Comparison of ENCODE assay signal across 8 cellular contexts in the genomic region with DNA sequence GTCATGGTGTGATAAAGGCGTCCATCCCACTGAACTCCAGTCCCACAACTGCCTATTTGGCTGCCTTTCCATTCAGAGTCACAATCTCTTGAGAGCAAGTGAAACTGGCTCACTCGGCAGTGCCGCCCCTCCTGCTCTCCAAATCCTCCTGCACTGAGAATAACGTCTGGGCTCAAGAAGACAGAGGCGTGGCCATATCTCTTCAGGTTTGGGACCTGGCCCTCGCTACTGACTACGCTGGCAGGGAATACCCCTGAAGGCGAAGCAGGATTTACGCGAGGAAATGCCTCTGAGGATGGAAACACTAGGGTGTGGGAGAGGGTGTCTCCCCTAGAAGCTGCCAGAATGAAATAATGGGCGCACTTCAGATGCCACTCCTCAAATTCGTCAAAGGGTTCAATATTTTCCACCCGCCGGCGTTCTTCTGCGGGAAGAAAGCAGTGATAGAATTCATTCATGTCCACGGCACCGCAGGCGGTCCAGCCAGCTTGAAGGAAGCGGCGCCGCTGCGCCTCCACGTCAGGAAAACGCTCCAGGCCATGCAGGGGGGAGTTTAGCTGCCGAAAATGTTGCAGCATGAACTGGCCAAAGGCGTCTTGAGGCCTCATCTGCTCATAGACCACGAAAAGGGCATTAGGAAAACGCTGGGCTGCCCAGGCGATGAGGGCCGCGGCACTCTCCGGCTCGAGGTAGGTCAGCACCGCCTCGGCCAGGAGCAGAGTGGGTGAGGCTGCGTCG. TPM values are rescaled to one million over a fixed set of nuclear protein-coding genes. Genes with fewer than 3 reads are reported as not detected.
DNase-seq lines count a peak whose midpoint lies in the region; ATAC-seq, FAIRE-seq and TF ChIP-seq lines count a peak whose summit lies in the region.

No MANE protein-coding gene starts in this region.

- H3K36me3 Mint-ChIP-seq in activated CD8-positive, alpha-beta T cell treated with anti-CD3 and anti-CD28 coated beads for 36 hours (ENCODE audit: low read depth), result peaks cover 39% of the 10 kb centered on the region

- no peak for TF ChIP-seq RAD21 in A549 (conservative IDR thresholded peaks at IDR 0.05 in 1 of 2, IDR thresholded peaks at IDR 0.05 in 1 of 2)

- no peak for FAIRE-seq in A549 (lab: Jason Lieb, UNC)
- peak; percentile 16 for FAIRE-seq in GM12891 (lab: Jason Lieb, UNC)

- WGBS in A549 (ENCODE audit: missing lambda C conversion rate), result 66% methylated on average over 37 of the region's 38 CpGs

- H3K9me3 Mint-ChIP-seq in activated CD8-positive, alpha-beta T cell treated with anti-CD3 and anti-CD28 coated beads for 36 hours, result no peaks in the 10 kb centered on the region

- H3K27ac ChIP-seq in A549 (peak overlapping the region; percentile 90 to 91), foreskin keratinocyte (peak overlapping the region; percentile 74), osteoblast (ENCODE audit: low read depth, low read length) (peak overlapping the region; percentile 89)

- H3K27me3 Mint-ChIP-seq in activated CD8-positive, alpha-beta T cell treated with anti-CD3 and anti-CD28 coated beads for 36 hours, result no peaks in the 10 kb centered on the region

- H3K79me2 ChIP-seq in osteoblast (ENCODE audit: insufficient read depth, low read length), result peaks cover 17% of the 10 kb centered on the region

- peaks cover 11% of the 10 kb centered on the region for H4K20me1 ChIP-seq in osteoblast (ENCODE audit: insufficient read depth, low read length)

- POLR2A ChIA-PET in A549 (lab: Yijun Ruan, JAX), result no interaction called here
- POLR2A ChIA-PET in activated CD8-positive, alpha-beta T cell treated with anti-CD3 and anti-CD28 coated beads for 36 hours (lab: Charles Lee), result interaction anchor here (0.5 to 1.2 kb wide), 4 partner anchors 26 to 498 kb away, joined by 3 to 5 read pairs (median 4); a partner anchor contains a TSS

- DNase-seq in A549 (ENCODE audit: low read depth in 1 of 2, low spot score in 1 of 2) (no peak), GM12891 (ENCODE audit: insufficient read length, low spot score) (no peak), foreskin keratinocyte (peak in 1 of 2 donors; percentile 2), osteoblast (ENCODE audit: insufficient read length, low spot score, missing footprints) (peak; percentile 62), COLO829 (ENCODE audit: low spot score) (no peak), HCEC 1CT (no peak)
- no peak for DNase-seq in activated CD8-positive, alpha-beta T cell treated with anti-CD3 and anti-CD28 coated beads for 36 hours

- TF ChIP-seq CTCF in A549 (IDR thresholded peaks at IDR 0.05) (no peak), foreskin keratinocyte (conservative IDR thresholded peaks at IDR 0.05) (no peak), osteoblast (IDR thresholded peaks at IDR 0.05; ENCODE audit: extremely low read depth, low read depth, low read length) (no peak)
- TF ChIP-seq CTCF in activated CD8-positive, alpha-beta T cell treated with anti-CD3 and anti-CD28 coated beads for 36 hours (IDR thresholded peaks at IDR 0.05), result no peak

- no peak for TF ChIP-seq POLR2A in A549 (IDR thresholded peaks at IDR 0.05; ENCODE audit: low read length)
- no peak for TF ChIP-seq POLR2A in GM12891 (IDR thresholded peaks at IDR 0.05; ENCODE audit: low read depth, low read length)

- H3K9me3 ChIP-seq in A549 (no peaks in the 10 kb centered on the region), osteoblast (ENCODE audit: low read depth, low read length) (no peaks in the 10 kb centered on the region)

- intact Hi-C loops in activated CD8-positive, alpha-beta T cell treated with anti-CD3 and anti-CD28 coated beads for 36 hours (cut with micrococcal nuclease), result no loop called here

- H3K36me3 ChIP-seq in osteoblast (ENCODE audit: insufficient read depth, low read length), result no peaks in the 10 kb centered on the region

- peaks cover 35% of the 10 kb centered on the region for H3K4me1 Mint-ChIP-seq in activated CD8-positive, alpha-beta T cell treated with anti-CD3 and anti-CD28 coated beads for 36 hours (ENCODE audit: low read depth)

- CTCF ChIA-PET in A549 (lab: Yijun Ruan, JAX), result no interaction called here
- CTCF ChIA-PET in activated CD8-positive, alpha-beta T cell treated with anti-CD3 and anti-CD28 coated beads for 36 hours (lab: Charles Lee), result interaction anchor here (1.0 to 1.6 kb wide), 3 partner anchors 9 to 32 kb away, joined by 3 to 4 read pairs (median 4); a partner anchor contains a TSS

- peak overlapping the region; percentile 95 for H2AFZ ChIP-seq in osteoblast (ENCODE audit: low read length)

- H3K4me2 ChIP-seq in A549 (peak overlapping the region; percentile 95), osteoblast (ENCODE audit: insufficient read depth, low read length) (peak overlapping the region; percentile 91)

- no peak for ATAC-seq in A549
- ATAC-seq in activated CD8-positive, alpha-beta T cell treated with anti-CD3 and anti-CD28 coated beads for 36 hours, result no peak
- no peak for ATAC-seq in foreskin keratinocyte
- no peak for ATAC-seq in GM18520 (IDR thresholded peaks at IDR 0.05; ENCODE audit: unreplicated experiment)

- H3K27ac Mint-ChIP-seq in activated CD8-positive, alpha-beta T cell treated with anti-CD3 and anti-CD28 coated beads for 36 hours, result peak overlapping the region; percentile 99

- TF ChIP-seq EP300 in A549 (IDR thresholded peaks at IDR 0.05), result no peak

- peak overlapping the region; percentile 77 for H3K4me3 ChIP-seq in A549
- H3K4me3 ChIP-seq in osteoblast (ENCODE audit: insufficient read depth, low read length), result peak overlapping the region; percentile 80

- H3K27me3 ChIP-seq in foreskin keratinocyte (no peaks in the 10 kb centered on the region), osteoblast (ENCODE audit: insufficient read depth, low read length) (no peaks in the 10 kb centered on the region)

- H3K4me3 Mint-ChIP-seq in activated CD8-positive, alpha-beta T cell treated with anti-CD3 and anti-CD28 coated beads for 36 hours, result peak overlapping the region; percentile 96

- H3K4me1 ChIP-seq in A549 (peaks cover 15% of the 10 kb centered on the region; the same call in 1 of the 3 replicates), foreskin keratinocyte (no peaks in the 10 kb centered on the region), osteoblast (ENCODE audit: insufficient read depth, low read length) (peaks cover 18% of the 10 kb centered on the region)

TF ChIP-seq in A549, 52 proteins besides CTCF, POLR2A, EP300 and RAD21 (continues in another document):
- no peak for TF ChIP-seq TP53 (CRISPR knock-in tag; IDR thresholded peaks at IDR 0.05)
- TF ChIP-seq KDM5A (IDR thresholded peaks at IDR 0.05), result no peak
- no peak for TF ChIP-seq ZSCAN20 (CRISPR knock-in tag; IDR thresholded peaks at IDR 0.05)
- no peak for TF ChIP-seq PHF8 (IDR thresholded peaks at IDR 0.05; ENCODE audit: borderline replicate concordance, low read depth)
- TF ChIP-seq EHF (CRISPR knock-in tag; IDR thresholded peaks at IDR 0.05), result no peak

TF ChIP-seq in GM12891, 5 proteins besides CTCF, POLR2A, EP300 and RAD21 (continues in another document):
- TF ChIP-seq POLR2AphosphoS5 (IDR thresholded peaks at IDR 0.05; ENCODE audit: low read depth, low read length) (no peak), SPI1 (IDR thresholded peaks at IDR 0.05; ENCODE audit: low read depth, low read length) (no peak), TAF1 (IDR thresholded peaks at IDR 0.05; ENCODE audit: low read depth, low read length) (no peak), PAX5 (IDR thresholded peaks at IDR 0.05; ENCODE audit: insufficient read depth, low read length, severe bottlenecking) (no peak)

RNA-seq across cellular contexts. Expression of a gene that starts 1.0 kb away (rescaled TPM):
- 9.7 and 12.8 TPM in 2 replicates for polyA plus RNA-seq in A549 (2011; rRNA removed)
- 2.5 and 3.3 TPM in 2 replicates for polyA plus RNA-seq in A549 (2012; cell fraction: cytosol; rRNA removed)
- polyA plus RNA-seq in A549 (2012; cell fraction: nucleus; rRNA removed), result 2.6 and 3.9 TPM in 2 replicates
- 5.9 to 8.3 TPM (median 7.5 TPM) in 3 replicates for polyA plus RNA-seq in A549 (2017; fragmentation: RNase III; extraction: RNeasy Plus Mini Kit Qiagen cat#74134 plus additional on column Dnase treatment)
- 10.6 and 14.0 TPM in 2 replicates for polyA minus RNA-seq in A549 (2011; rRNA and poly(A)+ RNA removed)
- polyA plus RNA-seq in GM12891 (2012; ENCODE audit: low read depth, missing spikeins), result 3.4 TPM
- total RNA-seq in activated CD8-positive, alpha-beta T cell treated with anti-CD3 and anti-CD28 coated beads for 36 hours, result 1 to 10 TPM; 8.3 to 9.2 TPM
- total RNA-seq in foreskin keratinocyte, result 10.3 and 11.1 TPM in 2 replicates
- polyA plus RNA-seq in foreskin keratinocyte, result 5.8 and 7.6 TPM in 2 replicates
- 6.9 and 7.7 TPM in 2 replicates for total RNA-seq in osteoblast

RNA-seq across cellular contexts. Expression of a gene that starts 27.3 kb away (rescaled TPM):
- polyA plus RNA-seq in A549 (2011; rRNA removed), result not detected in 2 replicates
- polyA plus RNA-seq in A549 (2012; cell fraction: cytosol; rRNA removed), result not detected in 2 replicates
- not detected in 2 replicates for polyA plus RNA-seq in A549 (2012; cell fraction: nucleus; rRNA removed)
- polyA plus RNA-seq in A549 (2017; fragmentation: RNase III; extraction: RNeasy Plus Mini Kit Qiagen cat#74134 plus additional on column Dnase treatment), result not detected in 3 replicates
- not detected in 2 replicates for polyA minus RNA-seq in A549 (2011; rRNA and poly(A)+ RNA removed)
- not detected for polyA plus RNA-seq in GM12891 (2012; ENCODE audit: low read depth, missing spikeins)
- not detected for total RNA-seq in activated CD8-positive, alpha-beta T cell treated with anti-CD3 and anti-CD28 coated beads for 36 hours
- not detected in 2 replicates for total RNA-seq in foreskin keratinocyte
- not detected in 2 replicates for polyA plus RNA-seq in foreskin keratinocyte
- total RNA-seq in osteoblast, result not detected in 2 replicates

RNA-seq across cellular contexts. Expression of a gene that starts 41.5 kb away (rescaled TPM):
- 10.7 and 13.8 TPM in 2 replicates for polyA plus RNA-seq in A549 (2011; rRNA removed)
- polyA plus RNA-seq in A549 (2012; cell fraction: cytosol; rRNA removed), result 4.1 and 4.4 TPM in 2 replicates
- 5.0 and 8.6 TPM in 2 replicates for polyA plus RNA-seq in A549 (2012; cell fraction: nucleus; rRNA removed)
- polyA plus RNA-seq in A549 (2017; fragmentation: RNase III; extraction: RNeasy Plus Mini Kit Qiagen cat#74134 plus additional on column Dnase treatment), result 12.7 to 14.4 TPM (median 13.7 TPM) in 3 replicates
- 9.3 and 9.8 TPM in 2 replicates for polyA minus RNA-seq in A549 (2011; rRNA and poly(A)+ RNA removed)
- polyA plus RNA-seq in GM12891 (2012; ENCODE audit: low read depth, missing spikeins), result 7.2 TPM
- 10 to 100 TPM; 20.9 to 23.8 TPM for total RNA-seq in activated CD8-positive, alpha-beta T cell treated with anti-CD3 and anti-CD28 coated beads for 36 hours
- total RNA-seq in foreskin keratinocyte, result 23.4 and 23.9 TPM in 2 replicates
- polyA plus RNA-seq in foreskin keratinocyte, result 2.9 and 3.9 TPM in 2 replicates
- total RNA-seq in osteoblast, result 29.5 and 33.7 TPM in 2 replicates

RNA-seq across cellular contexts. Expression of a gene that starts 41.5 kb away (rescaled TPM):
- polyA plus RNA-seq in A549 (2011; rRNA removed) (10.4 and 12.4 TPM in 2 replicates), A549 (2017; fragmentation: RNase III; extraction: RNeasy Plus Mini Kit Qiagen cat#74134 plus additional on column Dnase treatment) (6.5 to 6.7 TPM (median 6.6 TPM) in 3 replicates), foreskin keratinocyte (10.3 and 12.0 TPM in 2 replicates)
- 3.7 and 5.1 TPM in 2 replicates for polyA plus RNA-seq in A549 (2012; cell fraction: cytosol; rRNA removed)
- polyA plus RNA-seq in A549 (2012; cell fraction: nucleus; rRNA removed), result 9.1 and 11.1 TPM in 2 replicates
- 13.7 and 17.1 TPM in 2 replicates for polyA minus RNA-seq in A549 (2011; rRNA and poly(A)+ RNA removed)
- 10.0 TPM for polyA plus RNA-seq in GM12891 (2012; ENCODE audit: low read depth, missing spikeins)
- total RNA-seq in activated CD8-positive, alpha-beta T cell treated with anti-CD3 and anti-CD28 coated beads for 36 hours, result 10 to 100 TPM; 32.9 to 33.4 TPM
- total RNA-seq in foreskin keratinocyte (22.4 and 23.0 TPM in 2 replicates), osteoblast (8.8 and 10.5 TPM in 2 replicates)
